Comparison of ENCODE assay signal across 8 cellular contexts in genomic region chr4:10157478-10158354, GRCh38. TPM values are rescaled to one million over a fixed set of nuclear protein-coding genes. Genes with fewer than 3 reads are reported as not detected.
A peak's percentile ranks its signal among the peaks of the same experiment; 100 is the strongest.
DNase-seq lines count a peak whose midpoint lies in the region; ATAC-seq and TF ChIP-seq lines count a peak whose summit lies in the region.

No MANE protein-coding gene starts in this region.

- peak; percentile 66 for DNase-seq in AG04450 (ENCODE audit: low read depth, low spot score)
- DNase-seq in NCI-H2081 treated with DMSO at 0.1 percent for 48 hours (lab: John Stamatoyannopoulos, UW): peak; percentile 12
- peak; percentile 39 for DNase-seq in activated CD4-positive, CD25-positive, alpha-beta regulatory T cell treated with anti-CD3 and anti-CD28 coated beads, Interleukin-2, amount 50 U/mL, for 72 hours
- peak; percentile 12 to 28 (median 14) for DNase-seq in effector memory CD8-positive, alpha-beta T cell
- peak; percentile 80 for DNase-seq in medulla oblongata (ENCODE audit: extremely low spot score)
- peak; percentile 20 for DNase-seq in stimulated activated naive B cell treated with anti-CD40 and anti-IgM and Interleukin-4, amounts not matched to agents 10 μg/mL and 1 μg/mL and 100 μg/mL, for 72 hours

- H3K4me3 Mint-ChIP-seq in effector memory CD8-positive, alpha-beta T cell: no peak overlapping the region
- H3K4me3 Mint-ChIP-seq in stimulated activated naive B cell treated with anti-CD40 and anti-IgM and Interleukin-4, amounts not matched to agents 10 μg/mL and 1 μg/mL and 100 μg/mL, for 72 hours: no peak overlapping the region

- peak overlapping the region; percentile 4 for H3K27ac ChIP-seq in AG04450 (ENCODE audit: low read depth, low read length)

- CTCF ChIA-PET in AG04450 (lab: Charles Lee): interaction anchor here (0.6 to 5.7 kb wide), 31 partner anchors 8 to 1589 kb away, joined by 3 to 63 read pairs (median 3); no protein-coding TSS in a partner anchor

- H3K4me1 Mint-ChIP-seq in effector memory CD8-positive, alpha-beta T cell (ENCODE audit: low read depth in 2 of 2): peaks cover 8 to 10% of the 10 kb centered on the region in 2 donors
- H3K4me1 Mint-ChIP-seq in stimulated activated naive B cell treated with anti-CD40 and anti-IgM and Interleukin-4, amounts not matched to agents 10 μg/mL and 1 μg/mL and 100 μg/mL, for 72 hours: peaks cover 5 to 7% of the 10 kb centered on the region in 2 donors

- no peaks in the 10 kb centered on the region for H3K9me3 Mint-ChIP-seq in effector memory CD8-positive, alpha-beta T cell
- no peaks in the 10 kb centered on the region for H3K9me3 Mint-ChIP-seq in stimulated activated naive B cell treated with anti-CD40 and anti-IgM and Interleukin-4, amounts not matched to agents 10 μg/mL and 1 μg/mL and 100 μg/mL, for 72 hours

- POLR2A ChIA-PET in AG04450 (lab: Yijun Ruan, JAX): interaction anchor here (1.4 to 2.9 kb wide), 2 partner anchors 38 to 40 kb away, joined by 3 to 27 read pairs; partner anchors contain the start of gene WDR1

- ATAC-seq in GM18498 (IDR thresholded peaks at IDR 0.05; ENCODE audit: unreplicated experiment) (peak; percentile 82), HG02884 (IDR thresholded peaks at IDR 0.05; ENCODE audit: unreplicated experiment) (peak; percentile 87)
- ATAC-seq in effector memory CD8-positive, alpha-beta T cell (replicated peaks): peak; percentile 59
- ATAC-seq in stimulated activated naive B cell treated with anti-CD40 and anti-IgM and Interleukin-4, amounts not matched to agents 10 μg/mL and 1 μg/mL and 100 μg/mL, for 72 hours (replicated peaks): peak; percentile 82 to 83

- no peaks in the 10 kb centered on the region for H3K36me3 Mint-ChIP-seq in effector memory CD8-positive, alpha-beta T cell (ENCODE audit: insufficient read depth)
- no peaks in the 10 kb centered on the region for H3K36me3 Mint-ChIP-seq in stimulated activated naive B cell treated with anti-CD40 and anti-IgM and Interleukin-4, amounts not matched to agents 10 μg/mL and 1 μg/mL and 100 μg/mL, for 72 hours

- H3K27ac Mint-ChIP-seq in effector memory CD8-positive, alpha-beta T cell: no peak overlapping the region
- H3K27ac Mint-ChIP-seq in stimulated activated naive B cell treated with anti-CD40 and anti-IgM and Interleukin-4, amounts not matched to agents 10 μg/mL and 1 μg/mL and 100 μg/mL, for 72 hours: peak overlapping the region; percentile 53

- H3K4me3 ChIP-seq in AG04450 (ENCODE audit: low read depth, low read length): peak overlapping the region; percentile 38

- peak; percentile 93 for TF ChIP-seq CTCF in AG04450 (IDR thresholded peaks at IDR 0.05; ENCODE audit: low read depth, low read length)

- H3K27me3 Mint-ChIP-seq in effector memory CD8-positive, alpha-beta T cell: peaks cover 0 to 23% of the 10 kb centered on the region in 2 donors
- H3K27me3 Mint-ChIP-seq in stimulated activated naive B cell treated with anti-CD40 and anti-IgM and Interleukin-4, amounts not matched to agents 10 μg/mL and 1 μg/mL and 100 μg/mL, for 72 hours: peaks cover 23 to 24% of the 10 kb centered on the region in 2 donors

- no peaks in the 10 kb centered on the region for H3K9me3 ChIP-seq in AG04450 (ENCODE audit: control insufficient read depth, insufficient read depth, low read length)

- H3K27me3 ChIP-seq in AG04450 (ENCODE audit: control insufficient read depth, insufficient read depth, low read length): peaks cover 4% of the 10 kb centered on the region

RNA-seq across cellular contexts. Expression of gene WDR1, which starts 41.1 kb away (rescaled TPM):
- polyA plus RNA-seq in AG04450 (2011; rRNA removed): 722 and 735 TPM in 2 replicates
- 648 and 799 TPM in 2 replicates for polyA minus RNA-seq in AG04450 (2011; rRNA and poly(A)+ RNA removed)

Comparison
In these comparisons a context has a peak if more than half of its experiments do, and no peak if none do; other contexts are left out.
1. Peak in every context shown above with its lines: DNase-seq, ATAC-seq, H3K4me3 ChIP-seq and H3K27ac ChIP-seq.
2. DNase-seq: peak in every context shown above with its lines; median percentile 80 in medulla oblongata; 66 in AG04450; 39 in activated CD4-positive, CD25-positive, alpha-beta regulatory T cell treated with anti-CD3 and anti-CD28 coated beads, Interleukin-2, amount 50 U/mL, for 72 hours; 20 in stimulated activated naive B cell treated with anti-CD40 and anti-IgM and Interleukin-4, amounts not matched to agents 10 μg/mL and 1 μg/mL and 100 μg/mL, for 72 hours; 14 in effector memory CD8-positive, alpha-beta T cell; 12 in NCI-H2081 treated with DMSO at 0.1 percent for 48 hours.